ENCODE assay signal across 26 cellular contexts in the genomic region with DNA sequence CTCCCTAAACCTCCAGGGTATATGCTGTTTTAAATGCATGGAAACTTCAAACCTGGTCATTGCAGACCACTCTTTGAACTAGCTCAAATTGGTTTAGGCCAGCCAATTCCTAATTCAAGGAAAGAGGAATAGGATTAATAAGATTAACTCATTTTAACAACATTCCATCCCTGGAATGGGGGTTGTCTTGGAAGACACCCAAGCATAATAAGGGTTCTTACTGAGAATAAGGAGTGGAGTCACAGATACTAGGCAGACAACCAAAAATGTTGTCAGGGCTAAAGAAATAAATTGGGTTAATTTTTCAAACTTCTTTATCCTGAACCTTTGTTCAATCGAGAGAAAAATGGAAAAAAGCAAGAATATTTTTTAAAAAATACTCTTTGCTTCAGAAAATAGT.
DNase-seq lines count a peak whose midpoint lies in the region; ATAC-seq and TF ChIP-seq lines count a peak whose summit lies in the region.
"Had no signal": no experiment of that assay in that cellular context is flagged by ENCODE, and none has a peak within 500 bp of the region (broad histone marks: within the 10 kb centered on the region; RNA-seq: fewer than 3 reads in every experiment).

No MANE protein-coding gene starts in this region.

- no peak for ATAC-seq in GM19023 (IDR thresholded peaks at IDR 0.05; ENCODE audit: unreplicated experiment)
- ATAC-seq: GM23338, left ventricle myocardium superior, right lobe of liver had no signal

- peak overlapping the region; percentile 97 for H3K27ac ChIP-seq in temporal lobe (ENCODE audit: low read depth, low read length)
- H3K27ac ChIP-seq: PC-9, right lobe of liver, stomach, tibial nerve had no signal

- TF ChIP-seq CTCF in cardiac fibroblast (IDR thresholded peaks at IDR 0.05; ENCODE audit: low read depth, low read length) (no peak), GM13976 (IDR thresholded peaks at IDR 0.05; ENCODE audit: borderline replicate concordance, control extremely low read depth, extremely low read depth, insufficient read depth, missing control alignments) (no peak)

- peak; percentile 66 for DNase-seq in NCI-H82 (lab: John Stamatoyannopoulos, UW)
- DNase-seq in cardiac fibroblast (ENCODE audit: low read depth in 2 of 2) = peak; percentile 64 to 74
- peak; percentile 7 for DNase-seq in hepatic stellate cell (ENCODE audit: low spot score)
- no peak for DNase-seq in AG08395 (ENCODE audit: low spot score)
- DNase-seq in GM13976 (ENCODE audit: low spot score) = no peak
- DNase-seq: activated CD4-positive, alpha-beta memory T cell treated with anti-CD3 and anti-CD28 coated beads, Interleukin-2, amount 10 ng/mL, durations not matched to agents 7 days and 5 days; activated CD4-positive, CD25-positive, alpha-beta regulatory T cell treated with anti-CD3 and anti-CD28 coated beads, Interleukin-2, amount 50 U/mL, for 72 hours; activated CD8-positive, alpha-beta memory T cell treated with anti-CD3 and anti-CD28 coated beads, Interleukin-2, amount 50 U/mL, for 4 hours; activated naive CD4-positive, alpha-beta T cell treated with Interleukin-2 at 50 U/mL for 16 hours; C1 segment of cervical spinal cord; COR-L47; head of caudate nucleus; left ventricle myocardium superior; NCI-H1092 treated with DMSO at 0.1 percent for 48 hours; NCI-H187; NCI-H2171 treated with DMSO at 0.1 percent for 48 hours; NCI-H526; PC-9; right lobe of liver; stimulated activated CD4-positive, alpha-beta T cell treated with anti-CD3 and anti-CD28 coated beads, Interleukin-4, amount 100 ng/mL, for 1 hour; stomach; T-helper 2 cell had no signal

- in situ Hi-C loops in GM13976 (cut with MboI; ENCODE audit: low sequenced_read_pairs, unreplicated experiment) = no loop called here

- H3K4me3 ChIP-seq in cardiac fibroblast (replicated peaks in 1 of 2; ENCODE audit: low read depth in 2 of 2, low read length in 2 of 2) = no peak overlapping the region
- H3K4me3 ChIP-seq: GM23338, PC-9, right lobe of liver, stomach, tibial nerve had no signal

Comparison
In these comparisons a context has a peak if more than half of its experiments do, and no peak if none do; other contexts are left out.
1. DNase-seq: peak in NCI-H82 (single experiment), cardiac fibroblast (2 of 2) and hepatic stellate cell (single experiment); none in AG08395 (single experiment) and GM13976 (single experiment).